ENCODE assay signal across 10 cellular contexts in the genomic region with DNA sequence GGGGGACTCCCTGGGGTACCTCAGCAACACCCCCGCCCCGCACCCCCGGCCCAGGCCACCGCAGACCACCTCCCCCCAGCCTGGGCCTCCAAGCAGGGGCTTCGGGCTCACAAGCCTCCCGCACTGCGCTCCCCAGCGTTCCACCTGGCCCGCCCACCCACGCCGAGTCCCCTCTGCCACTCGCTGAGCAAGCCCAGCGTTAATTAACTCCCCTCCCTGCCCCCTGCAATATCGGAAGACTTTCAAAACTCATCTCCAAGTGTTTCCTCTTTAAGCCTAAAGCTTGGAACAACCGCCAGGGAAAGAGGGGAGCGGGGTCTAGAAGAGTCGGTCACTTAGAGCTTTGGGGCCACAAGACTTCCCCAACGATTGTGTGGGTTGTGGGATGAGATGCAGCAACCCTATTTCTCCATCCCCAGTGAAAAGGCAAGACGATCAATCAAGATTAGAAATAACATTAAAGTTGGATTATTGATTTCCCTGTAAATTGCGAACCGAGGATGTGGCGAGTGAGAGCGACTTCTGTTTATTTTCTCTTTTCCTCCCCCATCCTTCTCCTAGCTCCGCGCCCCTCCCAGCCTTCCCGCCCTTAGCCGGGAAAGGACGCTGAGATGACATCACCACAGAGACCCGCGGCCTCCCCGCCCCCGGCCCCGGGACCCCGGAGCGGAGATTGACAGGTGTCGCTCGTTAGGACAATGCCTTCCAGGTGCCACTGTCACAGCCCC. TPM values are rescaled to one million over a fixed set of nuclear protein-coding genes. Genes with fewer than 3 reads are reported as not detected.
A peak's percentile ranks its signal among the peaks of the same experiment; 100 is the strongest.
DNase-seq lines count a peak whose midpoint lies in the region; ATAC-seq and TF ChIP-seq lines count a peak whose summit lies in the region.
"Had no signal": no experiment of that assay in that cellular context is flagged by ENCODE, and none has a peak within 500 bp of the region (broad histone marks: within the 10 kb centered on the region; RNA-seq: fewer than 3 reads in every experiment).

No MANE protein-coding gene starts in this region.

- H3K27me3 Mint-ChIP-seq in WTC11 (ENCODE audit: low read depth), result no peaks in the 10 kb centered on the region
- H3K27me3 Mint-ChIP-seq in activated CD4-positive, alpha-beta memory T cell treated with anti-CD3 and anti-CD28 coated beads, Interleukin-2, amount 10 ng/mL, durations not matched to agents 7 days and 5 days, result peaks cover 82% of the 10 kb centered on the region

- H3K4me3 ChIP-seq in right atrium auricular region (peak overlapping the region; percentile 44 to 54), rectal smooth muscle tissue (ENCODE audit: low read length) (peak overlapping the region; percentile 32), BE2C (ENCODE audit: low read depth, low read length) (no peak overlapping the region)

- H3K27me3 ChIP-seq in right atrium auricular region, result peaks cover 0 to 1% of the 10 kb centered on the region in 2 donors
- peaks cover 19% of the 10 kb centered on the region for H3K27me3 ChIP-seq in rectal smooth muscle tissue (ENCODE audit: control insufficient read depth, insufficient read depth, low read length)
- H3K27me3 ChIP-seq in BE2C, result peaks cover 96% of the 10 kb centered on the region

- H3K27ac ChIP-seq in right atrium auricular region, result peak overlapping the region; percentile 49 to 67
- H3K27ac ChIP-seq in rectal smooth muscle tissue (ENCODE audit: low read depth, low read length), result no peak overlapping the region

- TF ChIP-seq CTCF in WTC11 (IDR thresholded peaks at IDR 0.05) (no peak), right atrium auricular region (IDR thresholded peaks at IDR 0.05) (no peak), BE2C (IDR thresholded peaks at IDR 0.05; ENCODE audit: low read depth, low read length) (no peak)

- H3K36me3 ChIP-seq in ES-I3 (ENCODE audit: insufficient read depth, low read length) (no peaks in the 10 kb centered on the region), right atrium auricular region (no peaks in the 10 kb centered on the region), rectal smooth muscle tissue (ENCODE audit: control insufficient read depth, insufficient read depth, low read length) (no peaks in the 10 kb centered on the region), BE2C (no peaks in the 10 kb centered on the region)

- POLR2A ChIA-PET in WTC11 (lab: Charles Lee), result interaction anchor here (0.6 kb wide), 1 partner anchor 34 kb away, joined by 3 read pairs; no protein-coding TSS in a partner anchor
- POLR2A ChIA-PET in activated CD4-positive, alpha-beta memory T cell treated with anti-CD3 and anti-CD28 coated beads, Interleukin-2, amount 10 ng/mL, durations not matched to agents 7 days and 5 days (lab: Charles Lee), result no interaction called here

- no peaks in the 10 kb centered on the region for H3K9me3 Mint-ChIP-seq in WTC11
- no peaks in the 10 kb centered on the region for H3K9me3 Mint-ChIP-seq in activated CD4-positive, alpha-beta memory T cell treated with anti-CD3 and anti-CD28 coated beads, Interleukin-2, amount 10 ng/mL, durations not matched to agents 7 days and 5 days

- H3K36me3 Mint-ChIP-seq in WTC11, result no peaks in the 10 kb centered on the region; the same call in 1 of the 2 replicates
- peaks cover 16% of the 10 kb centered on the region for H3K36me3 Mint-ChIP-seq in activated CD4-positive, alpha-beta memory T cell treated with anti-CD3 and anti-CD28 coated beads, Interleukin-2, amount 10 ng/mL, durations not matched to agents 7 days and 5 days (ENCODE audit: low read depth)

- H3K4me3 Mint-ChIP-seq in WTC11, result peak overlapping the region; percentile 64
- no peak overlapping the region for H3K4me3 Mint-ChIP-seq in activated CD4-positive, alpha-beta memory T cell treated with anti-CD3 and anti-CD28 coated beads, Interleukin-2, amount 10 ng/mL, durations not matched to agents 7 days and 5 days
- H3K4me3 Mint-ChIP-seq: natural killer cell treated with Interleukin-12 subunit alpha and Interleukin-12 subunit beta and Interleukin-15 and Interleukin-18, amount 100 ng/mL, for 72 hours had no signal

- DNase-seq in WTC11 (ENCODE audit: low spot score) (no peak), right atrium auricular region (ENCODE audit: low spot score) (no peak), BE2C (no peak)
- no peak for DNase-seq in activated CD4-positive, alpha-beta memory T cell treated with anti-CD3 and anti-CD28 coated beads, Interleukin-2, amount 10 ng/mL, durations not matched to agents 7 days and 5 days
- DNase-seq: NCI-H446 treated with DMSO at 0.1 percent for 48 hours had no signal

- H3K9me3 ChIP-seq in ES-I3 (ENCODE audit: control insufficient read depth, insufficient read depth, low read length), result no peaks in the 10 kb centered on the region
- H3K9me3 ChIP-seq in right atrium auricular region, result no peaks in the 10 kb centered on the region
- no peaks in the 10 kb centered on the region for H3K9me3 ChIP-seq in BE2C

- H3K9ac ChIP-seq in ES-I3 (ENCODE audit: low read depth, low read length), result peak overlapping the region; percentile 32; the same call in 1 of the 2 replicates
- no peak overlapping the region for H3K9ac ChIP-seq in rectal smooth muscle tissue (ENCODE audit: low read length)

- H3K4me1 ChIP-seq in ES-I3 (ENCODE audit: insufficient read depth, low read length) (peaks cover 11% of the 10 kb centered on the region), right atrium auricular region (peaks cover 0 to 27% of the 10 kb centered on the region in 2 donors), rectal smooth muscle tissue (ENCODE audit: control insufficient read depth, insufficient read depth, low read length) (no peaks in the 10 kb centered on the region), BE2C (no peaks in the 10 kb centered on the region)

- peaks cover 58% of the 10 kb centered on the region for H3K4me1 Mint-ChIP-seq in WTC11
- peaks cover 24% of the 10 kb centered on the region for H3K4me1 Mint-ChIP-seq in activated CD4-positive, alpha-beta memory T cell treated with anti-CD3 and anti-CD28 coated beads, Interleukin-2, amount 10 ng/mL, durations not matched to agents 7 days and 5 days

- ATAC-seq in WTC11 (peak; percentile 6; the same call in 1 of the 2 replicates), HG03457 (IDR thresholded peaks at IDR 0.05; ENCODE audit: unreplicated experiment) (no peak), GM19467 (IDR thresholded peaks at IDR 0.05; ENCODE audit: unreplicated experiment) (no peak)
- ATAC-seq: natural killer cell treated with Interleukin-12 subunit alpha and Interleukin-12 subunit beta and Interleukin-15 and Interleukin-18, amount 100 ng/mL, for 72 hours had no signal

- H3K27ac Mint-ChIP-seq in WTC11, result no peak overlapping the region
- H3K27ac Mint-ChIP-seq in activated CD4-positive, alpha-beta memory T cell treated with anti-CD3 and anti-CD28 coated beads, Interleukin-2, amount 10 ng/mL, durations not matched to agents 7 days and 5 days, result no peak overlapping the region
- H3K27ac Mint-ChIP-seq: natural killer cell treated with Interleukin-12 subunit alpha and Interleukin-12 subunit beta and Interleukin-15 and Interleukin-18, amount 100 ng/mL, for 72 hours had no signal

- CTCF ChIA-PET in WTC11 (lab: Charles Lee), result interaction anchor here (0.6 to 3.9 kb wide), 11 partner anchors 9 to 885 kb away, joined by 3 to 27 read pairs (median 6); no protein-coding TSS in a partner anchor
- CTCF ChIA-PET in activated CD4-positive, alpha-beta memory T cell treated with anti-CD3 and anti-CD28 coated beads, Interleukin-2, amount 10 ng/mL, durations not matched to agents 7 days and 5 days (lab: Charles Lee), result no interaction called here

TF ChIP-seq in WTC11, 78 proteins besides CTCF, POLR2A, EP300 and RAD21 (continues in another document):
- no peak for TF ChIP-seq ZNF396 (CRISPR knock-in tag; IDR thresholded peaks at IDR 0.05; ENCODE audit: borderline replicate concordance)
- no peak for TF ChIP-seq ZNF532 (CRISPR knock-in tag; IDR thresholded peaks at IDR 0.05; ENCODE audit: borderline replicate concordance)

RNA-seq across cellular contexts. Expression of gene NR2F2, which starts 30.2 kb away (rescaled TPM):
- total RNA-seq in WTC11 (2021) (0.27 to 0.57 TPM (median 0.55 TPM) in 3 replicates), right atrium auricular region (10 to 100 TPM; 25.0 to 26.7 TPM)
- total RNA-seq in activated CD4-positive, alpha-beta memory T cell treated with anti-CD3 and anti-CD28 coated beads, Interleukin-2, amount 10 ng/mL, durations not matched to agents 7 days and 5 days, result not detected
- polyA plus RNA-seq in BE2C (2012; ENCODE audit: insufficient read depth, insufficient read length, low read depth), result 82.4 TPM
- total RNA-seq: natural killer cell treated with Interleukin-12 subunit alpha and Interleukin-12 subunit beta and Interleukin-15 and Interleukin-18, amount 100 ng/mL, for 72 hours had no signal

Comparison
In these comparisons a context has a peak if more than half of its experiments do, and no peak if none do; other contexts are left out.
1. RNA of gene NR2F2, which starts 30.2 kb away (total RNA-seq): 25.0 to 26.7 TPM in right atrium auricular region; 0.27 to 0.57 TPM in WTC11 and not detected in activated CD4-positive, alpha-beta memory T cell treated with anti-CD3 and anti-CD28 coated beads, Interleukin-2, amount 10 ng/mL, durations not matched to agents 7 days and 5 days; every median in the first group is over 10 times any median in the second.